Comparison of ENCODE assay signal across 18 cellular contexts in genomic region chr19:11100064-11100463, GRCh38. TPM values are rescaled to one million over a fixed set of nuclear protein-coding genes. Genes with fewer than 3 reads are reported as not detected.
DNase-seq lines count a peak whose midpoint lies in the region; ATAC-seq and TF ChIP-seq lines count a peak whose summit lies in the region.
"Had no signal": no experiment of that assay in that cellular context is flagged by ENCODE, and none has a peak within 500 bp of the region (broad histone marks: within the 10 kb centered on the region; RNA-seq: fewer than 3 reads in every experiment).

No MANE protein-coding gene starts in this region.

- H3K4ac ChIP-seq in mesenchymal stem cell (ENCODE audit: low read depth in 1 of 2, low read length in 2 of 2) = no peak overlapping the region

- H3K27ac ChIP-seq in right cardiac atrium (ENCODE audit: low read length) = peak overlapping the region; percentile 13
- H3K27ac ChIP-seq in right atrium auricular region = no peak overlapping the region
- H3K27ac ChIP-seq in mesenchymal stem cell (ENCODE audit: low read length, poor library complexity, severe bottlenecking) = no peak overlapping the region

- no peak overlapping the region for H3K18ac ChIP-seq in mesenchymal stem cell (ENCODE audit: low read depth in 1 of 2, low read length in 2 of 2)

- peak overlapping the region; percentile 49 for H3K27ac Mint-ChIP-seq in activated T-helper 2 cell treated with anti-CD3 and anti-CD28 coated beads, Interferon-gamma antibody, Interleukin-2, Interleukin-4, amounts not matched to agents 10 μg/mL and 5 μg/mL and 100 μg/mL, durations not matched to agents 14 hours and 24 hours and 36 hours
- H3K27ac Mint-ChIP-seq in type B pancreatic cell (peak overlapping the region; percentile 65), T-cell (peak overlapping the region in 1 of 2 donors; percentile 49)
- H3K27ac Mint-ChIP-seq: stimulated activated memory B cell treated with anti-CD40 and anti-IgM and Interleukin-4, amounts not matched to agents 10 μg/mL and 1 μg/mL and 100 μg/mL, for 72 hours had no signal

- POLR2A ChIA-PET in T-cell (lab: Charles Lee) = interaction anchor here in 1 of 2 donors (0.6 kb wide), 1 partner anchor 495 kb away, joined by 7 read pairs; no protein-coding TSS in a partner anchor

- no peak overlapping the region for H2BK12ac ChIP-seq in mesenchymal stem cell (ENCODE audit: low read length in 2 of 2)

- H3K9ac ChIP-seq in mesenchymal stem cell (ENCODE audit: low read length) = no peak overlapping the region

- no peak overlapping the region for H3K14ac ChIP-seq in mesenchymal stem cell (ENCODE audit: low read length in 2 of 2)

- no peak overlapping the region for H4K91ac ChIP-seq in mesenchymal stem cell (ENCODE audit: low read length)

- no peak overlapping the region for H4K8ac ChIP-seq in mesenchymal stem cell (ENCODE audit: low read length)

- WGBS in right cardiac atrium = 49% methylated on average over 13 of the region's 13 CpGs
- WGBS in mesenchymal stem cell = 91% methylated on average over 13 of the region's 13 CpGs

- no peak overlapping the region for H2BK5ac ChIP-seq in mesenchymal stem cell (ENCODE audit: low read depth, low read length, poor library complexity, severe bottlenecking)

- TF ChIP-seq CTCF in right atrium auricular region (IDR thresholded peaks at IDR 0.05) = no peak
- TF ChIP-seq CTCF in type B pancreatic cell (conservative IDR thresholded peaks at IDR 0.05) = no peak

- peaks cover 5% of the 10 kb centered on the region for H3K79me1 ChIP-seq in mesenchymal stem cell (replicated peaks; ENCODE audit: low read length, poor library complexity, severe bottlenecking)

- H2AK5ac ChIP-seq in mesenchymal stem cell (ENCODE audit: low read length, severe bottlenecking) = peak overlapping the region; percentile 35

- CTCF ChIA-PET in T-cell (lab: Charles Lee) = interaction anchor here in 1 of 2 donors (0.6 kb wide), 1 partner anchor 56 kb away, joined by 4 read pairs; no protein-coding TSS in a partner anchor

- H3K9me3 ChIP-seq in right cardiac atrium (ENCODE audit: control insufficient read depth, low read length) (no peaks in the 10 kb centered on the region), right atrium auricular region (no peaks in the 10 kb centered on the region), mesenchymal stem cell (ENCODE audit: control insufficient read depth, low read length) (no peaks in the 10 kb centered on the region)

- H3K36me3 ChIP-seq in right atrium auricular region = peaks cover 25% of the 10 kb centered on the region
- H3K36me3 ChIP-seq in mesenchymal stem cell (ENCODE audit: control insufficient read depth in 1 of 2, insufficient read depth in 2 of 2, low read depth in 1 of 2, low read length in 2 of 2) = peaks cover 38 to 88% of the 10 kb centered on the region in 2 experiments

- peaks cover 75% of the 10 kb centered on the region for H3K36me3 Mint-ChIP-seq in activated T-helper 2 cell treated with anti-CD3 and anti-CD28 coated beads, Interferon-gamma antibody, Interleukin-2, Interleukin-4, amounts not matched to agents 10 μg/mL and 5 μg/mL and 100 μg/mL, durations not matched to agents 14 hours and 24 hours and 36 hours (ENCODE audit: low read depth)
- peaks cover 33% of the 10 kb centered on the region for H3K36me3 Mint-ChIP-seq in type B pancreatic cell
- peaks cover 35% of the 10 kb centered on the region for H3K36me3 Mint-ChIP-seq in T-cell

- H3K4me1 ChIP-seq in right cardiac atrium (ENCODE audit: control insufficient read depth, insufficient read depth, low read length) (peaks cover 10% of the 10 kb centered on the region), right atrium auricular region (peaks cover 0 to 25% of the 10 kb centered on the region in 2 donors), mesenchymal stem cell (ENCODE audit: control insufficient read depth, insufficient read depth, low read depth, low read length) (peaks cover 11% of the 10 kb centered on the region)

- no peak overlapping the region for H2BK120ac ChIP-seq in mesenchymal stem cell (ENCODE audit: low read depth, low read length)

- ATAC-seq in right cardiac atrium (no peak), T-cell (replicated peaks in 1 of 4) (no peak), GM19452 (IDR thresholded peaks at IDR 0.05; ENCODE audit: unreplicated experiment) (no peak)
- ATAC-seq: left colon; stimulated activated memory B cell treated with anti-CD40 and anti-IgM and Interleukin-4, amounts not matched to agents 10 μg/mL and 1 μg/mL and 100 μg/mL, for 72 hours had no signal

- H3K23ac ChIP-seq in mesenchymal stem cell (ENCODE audit: low read length in 2 of 2) = no peak overlapping the region

- no peak overlapping the region for H3K4me3 Mint-ChIP-seq in activated T-helper 2 cell treated with anti-CD3 and anti-CD28 coated beads, Interferon-gamma antibody, Interleukin-2, Interleukin-4, amounts not matched to agents 10 μg/mL and 5 μg/mL and 100 μg/mL, durations not matched to agents 14 hours and 24 hours and 36 hours (ENCODE audit: low read depth)
- H3K4me3 Mint-ChIP-seq in type B pancreatic cell (no peak overlapping the region), T-cell (no peak overlapping the region)
- H3K4me3 Mint-ChIP-seq: stimulated activated memory B cell treated with anti-CD40 and anti-IgM and Interleukin-4, amounts not matched to agents 10 μg/mL and 1 μg/mL and 100 μg/mL, for 72 hours had no signal

- H2BK15ac ChIP-seq in mesenchymal stem cell (ENCODE audit: low read depth, poor library complexity, severe bottlenecking) = no peak overlapping the region

- DNase-seq in right cardiac atrium (peak in 1 of 3 donors; percentile 47), right atrium auricular region (ENCODE audit: low spot score) (no peak), mesenchymal stem cell (no peak), type B pancreatic cell (ENCODE audit: extremely low spot score, unreplicated experiment) (no peak), T-cell (no peak), ureter (ENCODE audit: low spot score) (no peak)
- no peak for DNase-seq in activated T-helper 2 cell treated with anti-CD3 and anti-CD28 coated beads, Interferon-gamma antibody, Interleukin-2, Interleukin-4, amounts not matched to agents 10 μg/mL and 5 μg/mL and 100 μg/mL, durations not matched to agents 14 hours and 24 hours and 36 hours (ENCODE audit: low spot score)
- DNase-seq: activated CD4-positive, alpha-beta T cell treated with anti-CD3 and anti-CD28 coated beads for 4 hours; COR-L47; Karpas-422; left colon; NCI-H1092; NCI-H2081; NCI-H446 treated with DMSO at 0.1 percent for 48 hours; NK-92 treated with Interleukin-12 subunit alpha and Interleukin-12 subunit beta, amount 100 ng/mL, for 24 hours; retina had no signal

- H3K4me1 Mint-ChIP-seq in activated T-helper 2 cell treated with anti-CD3 and anti-CD28 coated beads, Interferon-gamma antibody, Interleukin-2, Interleukin-4, amounts not matched to agents 10 μg/mL and 5 μg/mL and 100 μg/mL, durations not matched to agents 14 hours and 24 hours and 36 hours (ENCODE audit: low read depth) = peaks cover 27% of the 10 kb centered on the region
- H3K4me1 Mint-ChIP-seq in type B pancreatic cell (ENCODE audit: unreplicated experiment) (peaks cover 7% of the 10 kb centered on the region), T-cell (peaks cover 21 to 36% (median 30%) of the 10 kb centered on the region in 3 donors)

- H3K9me3 Mint-ChIP-seq in activated T-helper 2 cell treated with anti-CD3 and anti-CD28 coated beads, Interferon-gamma antibody, Interleukin-2, Interleukin-4, amounts not matched to agents 10 μg/mL and 5 μg/mL and 100 μg/mL, durations not matched to agents 14 hours and 24 hours and 36 hours = peaks cover 4% of the 10 kb centered on the region
- H3K9me3 Mint-ChIP-seq in type B pancreatic cell (no peaks in the 10 kb centered on the region), T-cell (peaks cover 0 to 7% (median 2%) of the 10 kb centered on the region in 3 donors)

- no peak overlapping the region for H2AFZ ChIP-seq in mesenchymal stem cell (ENCODE audit: low read depth, low read length)

- H3K27me3 ChIP-seq in right cardiac atrium (ENCODE audit: control insufficient read depth, insufficient read depth) = no peaks in the 10 kb centered on the region
- no peaks in the 10 kb centered on the region for H3K27me3 ChIP-seq in right atrium auricular region
- no peaks in the 10 kb centered on the region for H3K27me3 ChIP-seq in mesenchymal stem cell (ENCODE audit: control insufficient read depth in 1 of 2, insufficient read depth in 1 of 2, low read length in 2 of 2)

- H3K27me3 Mint-ChIP-seq in activated T-helper 2 cell treated with anti-CD3 and anti-CD28 coated beads, Interferon-gamma antibody, Interleukin-2, Interleukin-4, amounts not matched to agents 10 μg/mL and 5 μg/mL and 100 μg/mL, durations not matched to agents 14 hours and 24 hours and 36 hours (ENCODE audit: low read depth) = no peaks in the 10 kb centered on the region
- H3K27me3 Mint-ChIP-seq in type B pancreatic cell (no peaks in the 10 kb centered on the region), T-cell (no peaks in the 10 kb centered on the region)

- intact Hi-C loops in right cardiac atrium (cut with DNase I) = loop anchor here in 2 of 4 donors (10.0 kb wide), 1 partner anchor 65 kb away; no protein-coding TSS in a partner anchor
- intact Hi-C loops in activated T-helper 2 cell treated with anti-CD3 and anti-CD28 coated beads, Interferon-gamma antibody, Interleukin-2, Interleukin-4, amounts not matched to agents 10 μg/mL and 5 μg/mL and 100 μg/mL, durations not matched to agents 14 hours and 24 hours and 36 hours (cut with micrococcal nuclease) = no loop called here

- H3K4me3 ChIP-seq in right cardiac atrium (ENCODE audit: low read length) (no peak overlapping the region), right atrium auricular region (no peak overlapping the region), mesenchymal stem cell (ENCODE audit: insufficient read depth in 1 of 2, low read depth in 1 of 2, low read length in 2 of 2) (no peak overlapping the region)

- H3K4me2 ChIP-seq in mesenchymal stem cell (ENCODE audit: low read length, poor library complexity, severe bottlenecking) = no peak overlapping the region

RNA-seq across cellular contexts. Expression of gene LDLR, which starts 10.8 kb away (rescaled TPM):
- total RNA-seq in right cardiac atrium = 100 to 1,000 TPM in 1 of 4 donors, 10 to 100 TPM in 2, 1 to 10 TPM in 1; 7.6 to 101 (median 21.6) TPM
- polyA plus RNA-seq in right cardiac atrium = 19.3 TPM
- 10 to 100 TPM; 13.8 to 15.9 TPM for total RNA-seq in right atrium auricular region
- 138 and 140 TPM in 2 replicates for total RNA-seq in activated T-helper 2 cell treated with anti-CD3 and anti-CD28 coated beads, Interferon-gamma antibody, Interleukin-2, Interleukin-4, amounts not matched to agents 10 μg/mL and 5 μg/mL and 100 μg/mL, durations not matched to agents 14 hours and 24 hours and 36 hours
- polyA plus RNA-seq in mesenchymal stem cell (2013, experiment 1 of 2) = 248 TPM
- polyA plus RNA-seq in mesenchymal stem cell (2013, experiment 2 of 2) = 236 TPM
- 67.4 and 103 TPM in 2 replicates for total RNA-seq in type B pancreatic cell (ENCODE audit: low replicate concordance)
- 10 to 100 TPM; 33.8 to 50.4 (median 42.0) TPM for total RNA-seq in T-cell
- total RNA-seq in ureter = 78.2 TPM

RNA-seq across cellular contexts. Expression of gene SPC24, which starts 55.5 kb away (rescaled TPM):
- 1 to 10 TPM in 3 of 4 donors, under 1 TPM in 1; 0.56 to 4.4 (median 3.4) TPM for total RNA-seq in right cardiac atrium
- polyA plus RNA-seq in right cardiac atrium = 1.6 TPM
- total RNA-seq in right atrium auricular region = 1 to 10 TPM; 1.2 to 5.7 TPM
- total RNA-seq in activated T-helper 2 cell treated with anti-CD3 and anti-CD28 coated beads, Interferon-gamma antibody, Interleukin-2, Interleukin-4, amounts not matched to agents 10 μg/mL and 5 μg/mL and 100 μg/mL, durations not matched to agents 14 hours and 24 hours and 36 hours = 38.3 and 38.8 TPM in 2 replicates
- polyA plus RNA-seq in mesenchymal stem cell (2013, experiment 1 of 2) = 3.2 TPM
- polyA plus RNA-seq in mesenchymal stem cell (2013, experiment 2 of 2) = 3.0 TPM
- total RNA-seq in type B pancreatic cell (ENCODE audit: low replicate concordance) = 15.0 and 43.2 TPM in 2 replicates
- 1 to 10 TPM in 4 of 5 donors, under 1 TPM in 1; 0.95 to 3.6 (median 2.4) TPM for total RNA-seq in T-cell
- total RNA-seq in ureter = 1.4 TPM
